Comparison of ENCODE assay signal across 1 cellular context in genomic region chr22:44701824-44702478, GRCh38.
TF ChIP-seq lines count a peak whose summit lies in the region.

TSS of gene PRR5 (plus strand) at chr22:44702204. CDS start at chr22:44702475, 271 bp downstream.

TF ChIP-seq in HepG2, 621 proteins besides CTCF, POLR2A, EP300 and RAD21 (continued from another document and continues in another):
- TF ChIP-seq MXD4 (CRISPR knock-in tag; IDR thresholded peaks at IDR 0.05) (no peak; the same call in 1 of the 2 replicates), ATRX (CRISPR knock-in tag; IDR thresholded peaks at IDR 0.05; ENCODE audit: borderline replicate concordance) (no peak), MBD4 (IDR thresholded peaks at IDR 0.05; ENCODE audit: borderline replicate concordance, low read length) (no peak), TBP (CRISPR knock-in tag; IDR thresholded peaks at IDR 0.05) (no peak), ZBTB37 (CRISPR knock-in tag; IDR thresholded peaks at IDR 0.05) (no peak), ZNF574 (CRISPR knock-in tag; IDR thresholded peaks at IDR 0.05) (peak; percentile 37; the same call in 1 of the 2 replicates), SOX5 (CRISPR knock-in tag; IDR thresholded peaks at IDR 0.05; ENCODE audit: borderline replicate concordance) (peak; percentile 16; the same call in 1 of the 2 replicates), ZNF639 (CRISPR knock-in tag; conservative IDR thresholded peaks at IDR 0.05) (0 out of 2 replicates have a peak, but pooled peaks have one; percentile 21), ZNF383 (CRISPR knock-in tag; IDR thresholded peaks at IDR 0.05; ENCODE audit: borderline replicate concordance) (no peak), MBNL3 (CRISPR knock-in tag; conservative IDR thresholded peaks at IDR 0.05) (no peak), KLF16 (CRISPR knock-in tag; IDR thresholded peaks at IDR 0.05) (no peak), ELF4 (CRISPR knock-in tag; IDR thresholded peaks at IDR 0.05; ENCODE audit: borderline replicate concordance) (no peak), TERF1 (CRISPR knock-in tag; IDR thresholded peaks at IDR 0.05) (no peak), ZNF292 (CRISPR knock-in tag; IDR thresholded peaks at IDR 0.05; ENCODE audit: borderline replicate concordance, low read depth) (no peak), NFATC3 (CRISPR knock-in tag; IDR thresholded peaks at IDR 0.05) (no peak), PPARG (CRISPR knock-in tag; conservative IDR thresholded peaks at IDR 0.05) (no peak), ZNF598 (CRISPR knock-in tag; IDR thresholded peaks at IDR 0.05; ENCODE audit: borderline replicate concordance) (peak; percentile 34; the same call in 1 of the 2 replicates), ZNF792 (CRISPR knock-in tag; IDR thresholded peaks at IDR 0.05) (no peak), HNRNPH1 (optimal IDR thresholded peaks at IDR 0.05; ENCODE audit: low read depth, low read length) (no peak), CSRNP1 (CRISPR knock-in tag; IDR thresholded peaks at IDR 0.05) (no peak), ZNF687 (CRISPR knock-in tag; IDR thresholded peaks at IDR 0.05) (peak; percentile 93), ISL2 (CRISPR knock-in tag; IDR thresholded peaks at IDR 0.05) (0 out of 2 replicates have a peak, but pooled peaks have one; percentile 21), ZNF674 (CRISPR knock-in tag; IDR thresholded peaks at IDR 0.05; ENCODE audit: low read depth) (no peak), ZNF577 (CRISPR knock-in tag; IDR thresholded peaks at IDR 0.05; ENCODE audit: borderline replicate concordance, low read depth) (no peak), GLMP (CRISPR knock-in tag; IDR thresholded peaks at IDR 0.05; ENCODE audit: borderline replicate concordance) (no peak), ZNF607 (CRISPR knock-in tag; IDR thresholded peaks at IDR 0.05; ENCODE audit: borderline replicate concordance) (peak; percentile 59; the same call in 1 of the 2 replicates), SMAD3 (CRISPR knock-in tag; IDR thresholded peaks at IDR 0.05) (no peak), ZNF329 (CRISPR knock-in tag; IDR thresholded peaks at IDR 0.05; ENCODE audit: low read depth) (no peak), MIER3 (CRISPR knock-in tag; IDR thresholded peaks at IDR 0.05; ENCODE audit: borderline replicate concordance) (no peak), TAF1 (CRISPR knock-in tag; IDR thresholded peaks at IDR 0.05) (peak; percentile 28; the same call in 1 of the 2 replicates), RERE (CRISPR knock-in tag; IDR thresholded peaks at IDR 0.05; ENCODE audit: low read depth) (no peak), ZBTB7B (CRISPR knock-in tag; IDR thresholded peaks at IDR 0.05) (no peak), ZNF879 (CRISPR knock-in tag; IDR thresholded peaks at IDR 0.05) (no peak), ZBTB44 (CRISPR knock-in tag; IDR thresholded peaks at IDR 0.05) (no peak), RBAK (CRISPR knock-in tag; IDR thresholded peaks at IDR 0.05) (no peak), ZNF644 (CRISPR knock-in tag; IDR thresholded peaks at IDR 0.05; ENCODE audit: low read depth) (no peak), ATF1 (CRISPR knock-in tag; IDR thresholded peaks at IDR 0.05) (no peak), PHF5A (CRISPR knock-in tag; IDR thresholded peaks at IDR 0.05; ENCODE audit: low read depth, unreplicated experiment) (no peak), ZNF703 (CRISPR knock-in tag; IDR thresholded peaks at IDR 0.05; ENCODE audit: borderline replicate concordance) (no peak), DRAP1 (CRISPR knock-in tag; IDR thresholded peaks at IDR 0.05) (no peak)
